ENCODE assay signal across 17 cellular contexts in the genomic region with DNA sequence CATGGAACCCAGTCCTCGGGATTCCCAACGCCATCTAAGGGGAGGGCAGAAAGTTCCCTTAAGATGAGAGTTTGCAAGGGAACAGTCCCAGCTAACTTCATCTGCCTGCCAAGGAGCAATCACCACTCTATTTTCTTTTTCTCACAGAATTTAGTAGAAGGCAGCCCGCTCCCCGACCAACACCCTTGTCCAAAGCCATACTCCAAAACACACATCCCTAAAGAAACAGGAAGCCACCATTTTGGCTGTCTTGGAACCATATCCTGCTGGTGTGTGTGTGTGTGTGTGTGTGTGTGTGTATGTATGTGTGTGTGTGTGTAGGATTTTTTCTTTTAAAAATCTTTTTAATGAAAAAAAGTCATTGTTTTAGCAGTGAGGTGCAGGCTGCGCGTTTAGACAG. TPM values are rescaled to one million over a fixed set of nuclear protein-coding genes. Genes with fewer than 3 reads are reported as not detected.
DNase-seq lines count a peak whose midpoint lies in the region; ATAC-seq, FAIRE-seq and TF ChIP-seq lines count a peak whose summit lies in the region.
"Had no signal": no experiment of that assay in that cellular context is flagged by ENCODE, and none has a peak within 500 bp of the region (broad histone marks: within the 10 kb centered on the region; RNA-seq: fewer than 3 reads in every experiment).

No MANE protein-coding gene starts in this region.

- POLR2A ChIA-PET in HepG2 (lab: Yijun Ruan, JAX): interaction anchor here (0.9 kb wide), 1 partner anchor 10 kb away, joined by 3 read pairs; no protein-coding TSS in a partner anchor

- in situ Hi-C loops in HepG2 (cut with HindIII; ENCODE audit: extremely low pct_ligation_motif_present, low pct_unique_long_range_greater_than_20kb): no loop called here

- H3K4me3 Mint-ChIP-seq in stimulated activated naive CD8-positive, alpha-beta T cell treated with anti-CD3 and anti-CD28 coated beads, Interleukin-15, amount 100 ng/mL, for 72 hours: no peak overlapping the region

- H3K27me3 ChIP-seq in liver (ENCODE audit: control insufficient read depth in 4 of 4, insufficient read depth in 4 of 4, low read length in 3 of 4): no peaks in the 10 kb centered on the region
- H3K27me3 ChIP-seq in HepG2 (ENCODE audit: control insufficient read depth in 1 of 2, insufficient read depth in 2 of 2, low read length in 2 of 2): peaks cover 3 to 43% of the 10 kb centered on the region in 2 experiments; a peak in 4 of 5 replicates
- peaks cover 0 to 48% (median 12%) of the 10 kb centered on the region in 3 donors for H3K27me3 ChIP-seq in psoas muscle (ENCODE audit: insufficient read depth in 3 of 3, low read length in 2 of 3)
- peaks cover 37% of the 10 kb centered on the region for H3K27me3 ChIP-seq in osteoblast (ENCODE audit: insufficient read depth, low read length)

- TF ChIP-seq CTCF in liver (IDR thresholded peaks at IDR 0.05; ENCODE audit: low read depth, low read length, missing input control) (no peak), HepG2 (CRISPR knock-in tag; IDR thresholded peaks at IDR 0.05) (no peak), psoas muscle (IDR thresholded peaks at IDR 0.05) (no peak), osteoblast (IDR thresholded peaks at IDR 0.05; ENCODE audit: extremely low read depth, low read depth, low read length) (no peak)

- FAIRE-seq in HepG2 (lab: Jason Lieb, UNC): no peak
- FAIRE-seq: D721Med had no signal

- H3K79me2 ChIP-seq in HepG2 (ENCODE audit: insufficient read depth, low read length): no peaks in the 10 kb centered on the region
- H3K79me2 ChIP-seq in osteoblast (ENCODE audit: insufficient read depth, low read length): no peaks in the 10 kb centered on the region

- H3K4me2 ChIP-seq in HepG2 (ENCODE audit: low read depth, low read length) (no peak overlapping the region), osteoblast (ENCODE audit: insufficient read depth, low read length) (no peak overlapping the region)

- no peak for TF ChIP-seq POLR2A in HepG2 (IDR thresholded peaks at IDR 0.05; ENCODE audit: insufficient read depth in 1 of 2, low read depth in 2 of 2, low read length in 2 of 2)

- H3K9me3 ChIP-seq in liver (ENCODE audit: control insufficient read depth in 4 of 4, low read length in 3 of 4): no peaks in the 10 kb centered on the region
- H3K9me3 ChIP-seq in HepG2 (ENCODE audit: low read length): no peaks in the 10 kb centered on the region
- no peaks in the 10 kb centered on the region for H3K9me3 ChIP-seq in iPS-18c (ENCODE audit: control insufficient read depth, insufficient read depth, low read length)
- H3K9me3 ChIP-seq in psoas muscle: no peaks in the 10 kb centered on the region
- H3K9me3 ChIP-seq in osteoblast (ENCODE audit: low read depth, low read length): no peaks in the 10 kb centered on the region

- no peak for DNase-seq in HepG2 (ENCODE audit: low spot score)
- DNase-seq in psoas muscle: no peak
- DNase-seq in stimulated activated naive CD8-positive, alpha-beta T cell treated with anti-CD3 and anti-CD28 coated beads, Interleukin-15, amount 100 ng/mL, for 72 hours: no peak
- DNase-seq in osteoblast (ENCODE audit: insufficient read length, low spot score, missing footprints): no peak
- DNase-seq in NCI-H82 (lab: John Stamatoyannopoulos, UW): no peak
- no peak for DNase-seq in OCI-M1 (lab: John Stamatoyannopoulos, UW)
- DNase-seq: activated T-cell treated with anti-CD3 and anti-CD28 coated beads, Interleukin-2, amount 50 U/mL, for 4 hours; GM23248; NCI-H1436; stimulated activated CD4-positive, alpha-beta T cell treated with anti-CD3 and anti-CD28 coated beads, Interleukin-2, amount 100 ng/mL, for 24 hours; stimulated activated naive CD8-positive, alpha-beta T cell treated with anti-CD3 and anti-CD28 coated beads, Interleukin-15, Interleukin-2, amounts not matched to agents 100 U/mL and 50 U/mL, for 24 hours had no signal

- H2AFZ ChIP-seq in HepG2 (ENCODE audit: low read length) (no peak overlapping the region), osteoblast (ENCODE audit: low read length) (no peak overlapping the region)
- H2AFZ ChIP-seq: GM23248 had no signal

- no peaks in the 10 kb centered on the region for H3K9me3 Mint-ChIP-seq in stimulated activated naive CD8-positive, alpha-beta T cell treated with anti-CD3 and anti-CD28 coated beads, Interleukin-15, amount 100 ng/mL, for 72 hours
- H3K9me3 Mint-ChIP-seq: activated T-cell treated with anti-CD3 and anti-CD28 coated beads, Interleukin-2, amount 50 U/mL, for 4 hours had no signal

- H3K36me3 ChIP-seq in liver (ENCODE audit: control insufficient read depth in 4 of 4, insufficient read depth in 3 of 4, low read depth in 1 of 4, low read length in 3 of 4) (no peaks in the 10 kb centered on the region), HepG2 (replicated peaks in 1 of 2; ENCODE audit: control insufficient read depth in 1 of 2, insufficient read depth in 2 of 2, low read length in 2 of 2) (no peaks in the 10 kb centered on the region), psoas muscle (ENCODE audit: insufficient read depth in 1 of 2, low read depth in 1 of 2) (no peaks in the 10 kb centered on the region), osteoblast (ENCODE audit: insufficient read depth, low read length) (no peaks in the 10 kb centered on the region)

- H3K4me1 Mint-ChIP-seq in stimulated activated naive CD8-positive, alpha-beta T cell treated with anti-CD3 and anti-CD28 coated beads, Interleukin-15, amount 100 ng/mL, for 72 hours: peaks cover 10% of the 10 kb centered on the region

- intact Hi-C loops in HepG2 (cut with micrococcal nuclease; ENCODE audit: unreplicated experiment) (no loop called here), psoas muscle (cut with DNase I) (no loop called here)

- H3K27me3 Mint-ChIP-seq in stimulated activated naive CD8-positive, alpha-beta T cell treated with anti-CD3 and anti-CD28 coated beads, Interleukin-15, amount 100 ng/mL, for 72 hours: peaks cover 73% of the 10 kb centered on the region

- CTCF ChIA-PET in HepG2 (lab: Yijun Ruan, JAX; ENCODE audit: low intra/inter-chr PET ratio, low total read pairs): no interaction called here

- TF ChIP-seq EP300 in HepG2 (IDR thresholded peaks at IDR 0.05; ENCODE audit: low read depth in 2 of 2, low read length in 2 of 2) (no peak), HepG2 (CRISPR knock-in tag; IDR thresholded peaks at IDR 0.05; ENCODE audit: borderline replicate concordance) (no peak)

- no peak overlapping the region for H3K27ac Mint-ChIP-seq in stimulated activated naive CD8-positive, alpha-beta T cell treated with anti-CD3 and anti-CD28 coated beads, Interleukin-15, amount 100 ng/mL, for 72 hours
- H3K27ac Mint-ChIP-seq: IgD-negative memory B cell had no signal

- no peak for TF ChIP-seq RAD21 in liver (IDR thresholded peaks at IDR 0.05)
- no peak for TF ChIP-seq RAD21 in HepG2 (CRISPR knock-in tag; IDR thresholded peaks at IDR 0.05)

- H3K9ac ChIP-seq in liver (ENCODE audit: low read depth in 1 of 2, low read length in 2 of 2) (no peak overlapping the region), HepG2 (ENCODE audit: insufficient read depth, low read depth, low read length) (no peak overlapping the region)
- H3K9ac ChIP-seq: GM23248 had no signal

- H3K27ac ChIP-seq in liver (ENCODE audit: low read depth in 1 of 2, low read length in 2 of 2) (peak overlapping the region; percentile 47 to 65), HepG2 (ENCODE audit: extremely low read length, insufficient read depth, low read length) (no peak overlapping the region), psoas muscle (no peak overlapping the region), osteoblast (ENCODE audit: low read depth, low read length) (no peak overlapping the region)
- H3K27ac ChIP-seq: GM23248 had no signal

- H4K20me1 ChIP-seq in HepG2 (ENCODE audit: insufficient read depth, low read length) (no peaks in the 10 kb centered on the region), osteoblast (ENCODE audit: insufficient read depth, low read length) (no peaks in the 10 kb centered on the region)

- peak overlapping the region in 2 of 3 donors; percentile 36 to 53 for H3K4me3 ChIP-seq in liver (ENCODE audit: low read depth in 1 of 3, low read length in 3 of 3)
- no peak overlapping the region for H3K4me3 ChIP-seq in HepG2 (replicated peaks in 1 of 3; ENCODE audit: insufficient read depth in 1 of 3, low read depth in 2 of 3, low read length in 3 of 3)
- peak overlapping the region; percentile 60 for H3K4me3 ChIP-seq in iPS-18c (ENCODE audit: insufficient read depth, low read depth, low read length)
- peak overlapping the region; percentile 68 for H3K4me3 ChIP-seq in psoas muscle
- H3K4me3 ChIP-seq in osteoblast (ENCODE audit: insufficient read depth, low read length): no peak overlapping the region
- H3K4me3 ChIP-seq: GM23248 had no signal

- WGBS in liver: 65% methylated on average over 6 of the region's 6 CpGs
- 71% methylated on average over 6 of the region's 6 CpGs for WGBS in HepG2 (ENCODE audit: low lambda C conversion rate)
- 34 to 59% (median 44%) methylated on average over 6 of the region's 6 CpGs for WGBS in psoas muscle, 3 donors

- H3K4me1 ChIP-seq in liver (ENCODE audit: control insufficient read depth in 4 of 4, insufficient read depth in 4 of 4, low read length in 3 of 4) (peaks cover 3 to 13% (median 7%) of the 10 kb centered on the region in 4 donors), HepG2 (ENCODE audit: insufficient read depth, low read length) (no peaks in the 10 kb centered on the region), psoas muscle (no peaks in the 10 kb centered on the region), osteoblast (ENCODE audit: insufficient read depth, low read length) (no peaks in the 10 kb centered on the region)

- no TSS peak for BruUV-seq in HepG2 (replicated peaks; lab: Mats Ljungman, UMichigan)

- no peak for ATAC-seq in HepG2
- ATAC-seq in psoas muscle: peak in 1 of 4 donors; percentile 11
- no peak for ATAC-seq in stimulated activated naive CD8-positive, alpha-beta T cell treated with anti-CD3 and anti-CD28 coated beads, Interleukin-15, amount 100 ng/mL, for 72 hours
- ATAC-seq: activated T-cell treated with anti-CD3 and anti-CD28 coated beads, Interleukin-2, amount 50 U/mL, for 4 hours; stimulated activated naive CD8-positive, alpha-beta T cell treated with anti-CD3 and anti-CD28 coated beads, Interleukin-15, Interleukin-2, amounts not matched to agents 100 U/mL and 50 U/mL, for 24 hours had no signal

RNA-seq across cellular contexts. Expression of a gene that starts 7.0 kb away (rescaled TPM):
- total RNA-seq in liver (1 to 10 TPM; 2.8 to 6.3 TPM), HepG2 (2016; rRNA removed; fragmentation: Illumina TruSeq; extraction: Trizol) (not detected in 2 replicates), psoas muscle (10 to 100 TPM in 2 of 4 donors, 1 to 10 TPM in 2; 6.4 to 14.6 (median 9.2) TPM), osteoblast (under 0.01 TPM in 2 replicates)
- polyA plus RNA-seq in liver (1 to 10 TPM; 2.0 to 3.3 TPM), HepG2 (2011; rRNA removed) (0.17 TPM in 1 of 2 replicates, not detected in the other), psoas muscle (1 to 10 TPM; 3.6 to 5.7 (median 3.8) TPM)
- total RNA-seq in HepG2 (2016; cell fraction: cytosol; rRNA removed; fragmentation: Illumina TruSeq; extraction: Trizol; ENCODE audit: low read depth): not detected in 2 replicates
- total RNA-seq in HepG2 (2016; cell fraction: insoluble cytoplasmic fraction; rRNA removed; fragmentation: Illumina TruSeq; extraction: Trizol): not detected in 2 replicates
- total RNA-seq in HepG2 (2016; cell fraction: membrane; rRNA removed; fragmentation: Illumina TruSeq; extraction: Trizol): not detected in 2 replicates
- not detected in 2 replicates for total RNA-seq in HepG2 (2016; cell fraction: nucleus; rRNA removed; fragmentation: Illumina TruSeq; extraction: Trizol)
- polyA plus RNA-seq in HepG2 (2011; cell fraction: cytosol; rRNA removed): 0.01 and 0.04 TPM in 2 replicates
- 0.09 and 0.10 TPM in 2 replicates for polyA plus RNA-seq in HepG2 (2011; cell fraction: nucleus; rRNA removed)
- 0.08 and 0.20 TPM in 2 replicates for polyA plus RNA-seq in HepG2 (2012)
- not detected in 2 replicates for polyA plus RNA-seq in HepG2 (2016; cell fraction: cytosol; fragmentation: Illumina TruSeq; extraction: Trizol; ENCODE audit: low read depth)
- not detected in 2 replicates for polyA plus RNA-seq in HepG2 (2016; cell fraction: insoluble cytoplasmic fraction; fragmentation: Illumina TruSeq; extraction: Trizol; ENCODE audit: low read depth)
- not detected in 2 replicates for polyA plus RNA-seq in HepG2 (2016; cell fraction: membrane; fragmentation: Illumina TruSeq; extraction: Trizol; ENCODE audit: low read depth)
- polyA plus RNA-seq in HepG2 (2016; cell fraction: nucleus; fragmentation: Illumina TruSeq; extraction: Trizol; ENCODE audit: insufficient read depth, low read depth): not detected in 2 replicates
- polyA minus RNA-seq in HepG2 (2011; rRNA and poly(A)+ RNA removed; ENCODE audit: low replicate concordance): 0.44 TPM in 1 of 2 replicates, not detected in the other
- polyA minus RNA-seq in HepG2 (2011; cell fraction: cytosol; rRNA and poly(A)+ RNA removed): not detected in 2 replicates
- polyA minus RNA-seq in HepG2 (2011; cell fraction: nucleus; rRNA and poly(A)+ RNA removed): 0.25 and 0.39 TPM in 2 replicates
- total RNA-seq: A673, GM23248, SK-MEL-5 had no signal
- polyA plus RNA-seq: GM23248, IgD-negative memory B cell had no signal

Comparison
In these comparisons a context has a peak if more than half of its experiments do, and no peak if none do; other contexts are left out.
1. H3K27ac ChIP-seq: peak in liver (2 of 2); none in HepG2 (single experiment), psoas muscle (single experiment) and osteoblast (single experiment).
2. H3K4me3 ChIP-seq: peak in liver (2 of 3), iPS-18c (single experiment) and psoas muscle (single experiment); none in HepG2 (0 of 3) and osteoblast (single experiment).